ENCODE assay signal across 16 cellular contexts in the genomic region with DNA sequence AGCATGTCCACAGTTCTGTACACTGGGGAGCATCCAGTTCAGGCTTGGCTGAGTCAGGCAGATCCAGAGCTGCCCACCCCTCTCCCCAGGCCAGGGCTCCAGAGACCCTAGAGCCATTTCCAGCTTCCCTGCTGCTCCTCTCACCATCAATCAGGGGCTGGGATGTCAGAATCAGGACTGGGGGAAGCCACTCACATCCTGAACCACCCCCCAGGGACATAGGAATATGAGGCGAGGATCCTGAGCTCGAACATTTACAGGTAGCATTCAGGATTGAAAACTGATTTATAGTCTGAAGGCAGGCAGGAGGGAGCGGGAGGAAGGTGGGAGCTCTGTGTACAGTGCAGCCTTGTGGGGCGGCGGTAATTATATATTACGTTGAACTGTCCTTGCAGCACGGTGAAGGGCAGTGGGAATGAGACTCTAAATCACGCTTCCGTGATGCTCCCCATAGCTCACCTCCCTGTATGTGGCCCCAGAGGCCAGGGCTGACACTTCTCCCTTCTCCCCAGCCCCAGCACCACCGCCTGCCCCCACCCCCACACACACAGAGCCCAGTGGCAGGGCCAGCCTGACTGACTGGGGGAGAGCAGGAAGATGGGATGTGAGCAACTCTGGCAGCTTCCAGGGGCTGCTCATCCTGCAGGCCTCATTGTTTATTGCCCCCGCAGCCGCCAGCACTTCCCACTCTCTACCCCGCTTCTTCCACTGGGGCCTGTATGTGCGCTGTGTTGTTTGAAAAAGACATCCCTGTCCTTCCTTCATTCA.
"Had no signal": no experiment of that assay in that cellular context is flagged by ENCODE, and none has a peak within 500 bp of the region (broad histone marks: within the 10 kb centered on the region; RNA-seq: fewer than 3 reads in every experiment).

No MANE protein-coding gene starts in this region.

- H3K27ac ChIP-seq: body of pancreas had no signal

- H3K4me3 ChIP-seq: body of pancreas, lung had no signal

- H3K9me3 ChIP-seq: body of pancreas had no signal

- H3K27me3 ChIP-seq: body of pancreas had no signal

- H3K4me1 ChIP-seq: body of pancreas had no signal

- ATAC-seq: activated T-helper 17 cell treated with anti-CD3 and anti-CD28 coated beads, Interleukin-2, amount 50 U/mL, for 72 hours; body of pancreas; naive thymus-derived CD4-positive, alpha-beta T cell had no signal

- DNase-seq: activated B cell treated with CpG ODN at 0.5 μM for 24 hours; activated CD4-positive, alpha-beta T cell treated with anti-CD3 and anti-CD28 coated beads, Interleukin-2, amount 50 U/mL, for 1 hour; activated naive CD4-positive, alpha-beta T cell treated with anti-CD3 and anti-CD28 coated beads, Interleukin-2, amount 10 ng/mL, durations not matched to agents 7 days and 5 days; activated T-cell treated with anti-CD3 and anti-CD28 coated beads for 4 hours; amniotic stem cell; body of pancreas; cerebellar nuclear complex; dermis blood vessel endothelial cell; erythroblast; hippocampal formation; naive thymus-derived CD4-positive, alpha-beta T cell; stimulated activated CD4-positive, alpha-beta T cell treated with anti-CD3 and anti-CD28 coated beads, Interleukin-12 subunit alpha, Interleukin-12 subunit beta, amount 100 ng/mL, for 4 hours; stimulated activated naive CD4-positive, alpha-beta T cell treated with Interleukin-2 at 50 U/mL for 16 hours; trophoblast cell had no signal
